18 cellular contexts compared by ENCODE assay signal in genomic region chr2:131521961-131522781, GRCh38. TPM values are rescaled to one million over a fixed set of nuclear protein-coding genes. Genes with fewer than 3 reads are reported as not detected.
A peak's percentile ranks its signal among the peaks of the same experiment; 100 is the strongest.
DNase-seq lines count a peak whose midpoint lies in the region; ATAC-seq, FAIRE-seq and TF ChIP-seq lines count a peak whose summit lies in the region.
"Had no signal": no experiment of that assay in that cellular context is flagged by ENCODE, and none has a peak within 500 bp of the region (broad histone marks: within the 10 kb centered on the region; RNA-seq: fewer than 3 reads in every experiment).

No MANE protein-coding gene starts in this region.

- no peak overlapping the region for H3K4me3 ChIP-seq in H1 (ENCODE audit: extremely low read depth in 1 of 4, insufficient read depth in 2 of 4, low read depth in 3 of 4, low read length in 4 of 4)
- no peak overlapping the region for H3K4me3 ChIP-seq in mesendoderm (ENCODE audit: low read length)
- H3K4me3 ChIP-seq in PC-3 (ENCODE audit: low read length): no peak overlapping the region
- H3K4me3 ChIP-seq: vagina had no signal

- H3K4me1 ChIP-seq in H1 (replicated peaks in 1 of 4; ENCODE audit: control insufficient read depth in 3 of 4, insufficient read depth in 4 of 4, low read length in 3 of 4) (no peaks in the 10 kb centered on the region), mesendoderm (ENCODE audit: control insufficient read depth, low read depth, low read length) (no peaks in the 10 kb centered on the region), PC-3 (ENCODE audit: insufficient read depth, low read length) (no peaks in the 10 kb centered on the region)
- H3K4me1 ChIP-seq: vagina had no signal

- no peak overlapping the region for H2BK120ac ChIP-seq in H1 (replicated peaks; ENCODE audit: low read depth, low read length)
- no peak overlapping the region for H2BK120ac ChIP-seq in mesendoderm (ENCODE audit: low read depth, low read length)

- no peak for TF ChIP-seq POLR2A in H1 (IDR thresholded peaks at IDR 0.05; ENCODE audit: control extremely low read depth in 1 of 2, low read depth in 2 of 2, low read length in 2 of 2)

- H3K9me3 ChIP-seq in H1 (ENCODE audit: insufficient read depth in 2 of 2, low read depth in 1 of 2, low read length in 1 of 2) (no peaks in the 10 kb centered on the region), PC-3 (ENCODE audit: low read length) (no peaks in the 10 kb centered on the region)
- H3K9me3 ChIP-seq: vagina had no signal

- H3K18ac ChIP-seq in H1 (ENCODE audit: extremely low read depth, low read length) (no peak overlapping the region), mesendoderm (ENCODE audit: low read length) (no peak overlapping the region)

- no peaks in the 10 kb centered on the region for H3K27me3 ChIP-seq in H1 (replicated peaks in 1 of 4; ENCODE audit: control insufficient read depth in 3 of 4, extremely low read depth in 1 of 4, insufficient read depth in 3 of 4, low read length in 3 of 4)
- no peaks in the 10 kb centered on the region for H3K27me3 ChIP-seq in mesendoderm (ENCODE audit: insufficient read depth, low read length, poor library complexity)
- no peaks in the 10 kb centered on the region for H3K27me3 ChIP-seq in PC-3 (ENCODE audit: low read length)
- H3K27me3 ChIP-seq: vagina had no signal

- no peak overlapping the region for H4K8ac ChIP-seq in H1 (ENCODE audit: extremely low read depth, insufficient read depth, low read length)
- H4K8ac ChIP-seq in mesendoderm (ENCODE audit: low read depth, low read length): no peak overlapping the region

- CTCF ChIA-PET in H1 (lab: Charles Lee; ENCODE audit: partially characterized antibody) (interaction anchor here (1.7 kb wide), 1 partner anchor 109 kb away, joined by 3 read pairs; no protein-coding TSS in a partner anchor), PC-3 (lab: Charles Lee) (no interaction called here)

- H3F3A ChIP-seq in PC-3 (ENCODE audit: low read length, unreplicated experiment): no peaks in the 10 kb centered on the region

- 87% methylated on average over 19 of the region's 20 CpGs; no CpG with 5 or more reads in 1 of the 2 experiments for WGBS in H1 (ENCODE audit: extremely low coverage in 1 of 2, insufficient coverage in 1 of 2, insufficient read length in 1 of 2, insufficient replicate concordance in 2 of 2, low coverage in 1 of 2, low lambda C conversion rate in 2 of 2, missing lambda C conversion rate in 1 of 2), 2 experiments
- no CpG with 5 or more reads among the region's 20 CpGs for WGBS in mesendoderm (ENCODE audit: extremely low coverage, insufficient coverage, low lambda C conversion rate)

- TF ChIP-seq EP300 in H1 (IDR thresholded peaks at IDR 0.05; ENCODE audit: borderline replicate concordance in 1 of 2, low read depth in 2 of 2, low read length in 2 of 2): no peak

- no peaks in the 10 kb centered on the region for H3K79me2 ChIP-seq in H1 (ENCODE audit: control insufficient read depth in 1 of 2, insufficient read depth in 2 of 2, low read length in 2 of 2)
- no peaks in the 10 kb centered on the region for H3K79me2 ChIP-seq in mesendoderm (ENCODE audit: control insufficient read depth, insufficient read depth, low read length)
- H3K79me2 ChIP-seq in PC-3 (ENCODE audit: low read length): no peaks in the 10 kb centered on the region

- no peak overlapping the region for H2AK5ac ChIP-seq in H1 (ENCODE audit: low read depth, low read length)
- H2AK5ac ChIP-seq in mesendoderm (ENCODE audit: low read length): no peak overlapping the region

- H4K20me1 ChIP-seq in H1 (replicated peaks in 1 of 2; ENCODE audit: control insufficient read depth in 1 of 2, insufficient read depth in 2 of 2, low read length in 2 of 2) (peaks cover 1 to 4% of the 10 kb centered on the region in 2 experiments), PC-3 (ENCODE audit: low read length) (no peaks in the 10 kb centered on the region)

- peaks cover 2 to 26% (median 8%) of the 10 kb centered on the region in 4 experiments; a peak in 6 of 8 replicates for H3K36me3 ChIP-seq in H1 (ENCODE audit: control insufficient read depth in 2 of 4, insufficient read depth in 4 of 4, low read length in 3 of 4)
- peaks cover 2% of the 10 kb centered on the region for H3K36me3 ChIP-seq in mesendoderm (ENCODE audit: control insufficient read depth, insufficient read depth, low read length)
- H3K36me3 ChIP-seq in PC-3 (ENCODE audit: low read depth, low read length): no peaks in the 10 kb centered on the region

- H3K4me2 ChIP-seq in H1 (ENCODE audit: insufficient read depth in 1 of 2, low read depth in 2 of 2, low read length in 2 of 2) (no peak overlapping the region), mesendoderm (ENCODE audit: low read length) (no peak overlapping the region), PC-3 (ENCODE audit: low read length) (no peak overlapping the region)

- ATAC-seq in PC-3: no peak
- ATAC-seq: stimulated activated naive CD8-positive, alpha-beta T cell treated with anti-CD3 and anti-CD28 coated beads, Interleukin-15, amount 100 ng/mL, for 72 hours had no signal

- H3K56ac ChIP-seq in H1 (replicated peaks; ENCODE audit: insufficient read length, low read depth, low read length) (no peak overlapping the region), mesendoderm (ENCODE audit: low read length) (no peak overlapping the region)

- no peak overlapping the region for H2BK20ac ChIP-seq in H1 (ENCODE audit: low read length)

- H2BK5ac ChIP-seq in H1 (ENCODE audit: low read depth, low read length) (no peak overlapping the region), mesendoderm (ENCODE audit: low read length) (no peak overlapping the region)

- FAIRE-seq in H1 (lab: Jason Lieb, UNC): no peak

- no peak overlapping the region for H2BK12ac ChIP-seq in H1 (ENCODE audit: low read depth, low read length)

- intact Hi-C loops in PC-3 (cut with micrococcal nuclease): no loop called here

- H3K9ac ChIP-seq in H1 (replicated peaks in 1 of 4; ENCODE audit: extremely low read depth in 1 of 4, low read depth in 3 of 4, low read length in 3 of 4) (no peak overlapping the region), mesendoderm (ENCODE audit: low read length) (no peak overlapping the region), PC-3 (ENCODE audit: low read length) (no peak overlapping the region)

- POLR2A ChIA-PET in H1 (lab: Charles Lee; ENCODE audit: partially characterized antibody) (interaction anchor here (0.7 to 1.7 kb wide), 2 partner anchors 29 to 113 kb away, joined by 3 to 8 read pairs; partner anchors contain the start of gene MZT2A), PC-3 (lab: Charles Lee; ENCODE audit: unreplicated experiment) (no interaction called here)

- H3K23me2 ChIP-seq in H1 (ENCODE audit: low read depth, low read length): no peaks in the 10 kb centered on the region

- no peak overlapping the region for H3K14ac ChIP-seq in H1 (ENCODE audit: insufficient read length)

- TF ChIP-seq RAD21 in H1 (IDR thresholded peaks at IDR 0.05 in 1 of 2, conservative IDR thresholded peaks at IDR 0.05 in 1 of 2; ENCODE audit: low read depth in 2 of 2, low read length in 2 of 2): no peak

- no peaks in the 10 kb centered on the region; the same call in 1 of the 2 replicates for H3K79me1 ChIP-seq in H1 (ENCODE audit: low read depth, low read length)
- H3K79me1 ChIP-seq in mesendoderm (ENCODE audit: low read length): no peaks in the 10 kb centered on the region

- no peaks in the 10 kb centered on the region for H3K9me2 ChIP-seq in PC-3 (replicated peaks; ENCODE audit: low read length)

- H2AFZ ChIP-seq in H1 (ENCODE audit: low read length): no peak overlapping the region
- H2AFZ ChIP-seq in PC-3 (ENCODE audit: low read length): no peak overlapping the region

- no TSS peak for BruUV-seq in PC-3 (replicated peaks; lab: Mats Ljungman, UMichigan)

- H4K5ac ChIP-seq in H1 (ENCODE audit: insufficient read length, low read depth, low read length) (no peak overlapping the region), mesendoderm (ENCODE audit: low read length) (no peak overlapping the region)

- H3K4ac ChIP-seq in H1 (replicated peaks; ENCODE audit: insufficient read length, low read depth, low read length): no peak overlapping the region
- no peak overlapping the region for H3K4ac ChIP-seq in mesendoderm (ENCODE audit: low read depth, low read length)

- H3K27ac ChIP-seq in 22Rv1: peak overlapping the region; percentile 60
- no peak overlapping the region for H3K27ac ChIP-seq in H1 (ENCODE audit: low read depth, low read length)
- no peak overlapping the region for H3K27ac ChIP-seq in mesendoderm (ENCODE audit: low read depth, low read length)
- H3K27ac ChIP-seq in PC-3 (ENCODE audit: low read length): no peak overlapping the region
- H3K27ac ChIP-seq: vagina had no signal

- H3K23ac ChIP-seq in H1 (ENCODE audit: insufficient read length) (no peak overlapping the region), mesendoderm (ENCODE audit: low read length) (no peak overlapping the region)

- TF ChIP-seq CTCF in 22Rv1 (IDR thresholded peaks at IDR 0.05): no peak
- no peak for TF ChIP-seq CTCF in H1 (IDR thresholded peaks at IDR 0.05; ENCODE audit: control extremely low read depth in 1 of 3, insufficient read depth in 1 of 3, low read depth in 1 of 3, low read length in 3 of 3)
- no peak for TF ChIP-seq CTCF in PC-3 (conservative IDR thresholded peaks at IDR 0.05; ENCODE audit: low read depth, low read length)

- H2BK15ac ChIP-seq in H1 (ENCODE audit: low read length) (no peak overlapping the region), mesendoderm (replicated peaks; ENCODE audit: low read depth) (no peak overlapping the region)

- DNase-seq in ELF-1 (ENCODE audit: low read depth, low spot score): peak; percentile 50
- DNase-seq in H1 (ENCODE audit: low read depth in 1 of 2, low spot score in 2 of 2): peak in 1 of 2 experiments; percentile 57
- peak; percentile 27 for DNase-seq in mesendoderm
- no peak for DNase-seq in COLO829 (ENCODE audit: low spot score)
- DNase-seq in A172 (ENCODE audit: low spot score): no peak
- no peak for DNase-seq in NCI-H1048 (lab: John Stamatoyannopoulos, UW)
- DNase-seq in PC-3: no peak
- DNase-seq: activated naive CD4-positive, alpha-beta T cell treated with Interleukin-2 at 50 U/mL for 16 hours; AML-193; DMS53; kidney glomerular epithelial cell; NCI-H2029; stimulated activated naive CD8-positive, alpha-beta T cell treated with anti-CD3 and anti-CD28 coated beads, Interleukin-15, amount 100 ng/mL, for 72 hours had no signal

- H4K91ac ChIP-seq in H1 (replicated peaks; ENCODE audit: insufficient read length, low read length): no peak overlapping the region

RNA-seq across cellular contexts. Expression of gene CCDC74A, which starts 5.5 kb away (rescaled TPM):
- total RNA-seq in H1 (2021; fragmentation: NEBNext Ultra II Directional; extraction: Animal tissue kit (Norgen Biotek cat#: 25700)): 14.9 and 18.1 TPM in 2 replicates
- 21.0 and 23.8 TPM in 2 replicates for polyA plus RNA-seq in H1 (2011; rRNA removed)
- 26.9 TPM for polyA plus RNA-seq in H1 (2011; cell fraction: cytosol; rRNA removed)
- polyA plus RNA-seq in H1 (2011; cell fraction: nucleus; rRNA removed): 89.2 TPM
- 13.5 to 22.4 TPM (median 19.7 TPM) in 4 replicates for polyA plus RNA-seq in H1 (2012, experiment 1 of 2)
- polyA plus RNA-seq in H1 (2012, experiment 2 of 2): 14.3 TPM
- polyA plus RNA-seq in H1 (2013, experiment 1 of 2): 16.2 TPM
- 17.2 TPM for polyA plus RNA-seq in H1 (2013, experiment 2 of 2)
- 6.1 and 7.0 TPM in 2 replicates for polyA minus RNA-seq in H1 (2011; rRNA and poly(A)+ RNA removed)
- 7.4 TPM for polyA minus RNA-seq in H1 (2011; cell fraction: cytosol; rRNA and poly(A)+ RNA removed)
- polyA minus RNA-seq in H1 (2011; cell fraction: nucleus; rRNA and poly(A)+ RNA removed): 17.8 TPM
- 12.1 TPM for polyA plus RNA-seq in mesendoderm (2013, experiment 1 of 2)
- polyA plus RNA-seq in mesendoderm (2013, experiment 2 of 2): 11.4 TPM
- total RNA-seq in A172 (2014; rRNA removed; shearing (Covaris generic)): 92.8 and 117 TPM in 2 replicates
- total RNA-seq in PC-3 (2014; rRNA removed): 6.5 and 13.7 TPM in 2 replicates
- total RNA-seq: HT1080 had no signal

RNA-seq across cellular contexts. Expression of gene MZT2A, which starts 30.0 kb away (rescaled TPM):
- total RNA-seq in H1 (2021; fragmentation: NEBNext Ultra II Directional; extraction: Animal tissue kit (Norgen Biotek cat#: 25700)): 116 and 123 TPM in 2 replicates
- 120 and 200 TPM in 2 replicates for polyA plus RNA-seq in H1 (2011; rRNA removed)
- polyA plus RNA-seq in H1 (2011; cell fraction: cytosol; rRNA removed): 133 TPM
- polyA plus RNA-seq in H1 (2011; cell fraction: nucleus; rRNA removed): 91.2 TPM
- polyA plus RNA-seq in H1 (2012, experiment 1 of 2): 105 to 148 TPM (median 143 TPM) in 4 replicates
- 91.0 TPM for polyA plus RNA-seq in H1 (2012, experiment 2 of 2)
- polyA plus RNA-seq in H1 (2013, experiment 1 of 2): 223 TPM
- 213 TPM for polyA plus RNA-seq in H1 (2013, experiment 2 of 2)
- 7.2 and 10.3 TPM in 2 replicates for polyA minus RNA-seq in H1 (2011; rRNA and poly(A)+ RNA removed)
- polyA minus RNA-seq in H1 (2011; cell fraction: cytosol; rRNA and poly(A)+ RNA removed): 37.4 TPM
- polyA minus RNA-seq in H1 (2011; cell fraction: nucleus; rRNA and poly(A)+ RNA removed): 45.0 TPM
- 204 TPM for polyA plus RNA-seq in mesendoderm (2013, experiment 1 of 2)
- 192 TPM for polyA plus RNA-seq in mesendoderm (2013, experiment 2 of 2)
- 197 and 243 TPM in 2 replicates for total RNA-seq in A172 (2014; rRNA removed; shearing (Covaris generic))
- 202 and 223 TPM in 2 replicates for total RNA-seq in PC-3 (2014; rRNA removed)

RNA-seq across cellular contexts. Expression of gene TUBA3D, which starts 46.3 kb away (rescaled TPM):
- 0.21 TPM in 1 of 2 replicates, not detected in the other for total RNA-seq in H1 (2021; fragmentation: NEBNext Ultra II Directional; extraction: Animal tissue kit (Norgen Biotek cat#: 25700))
- polyA plus RNA-seq in H1 (2011; rRNA removed): 0.15 and 0.36 TPM in 2 replicates
- polyA plus RNA-seq in H1 (2011; cell fraction: cytosol; rRNA removed): not detected
- polyA plus RNA-seq in H1 (2011; cell fraction: nucleus; rRNA removed): not detected
- polyA plus RNA-seq in H1 (2012, experiment 1 of 2): 0.44 to 0.59 TPM (median 0.49 TPM) in 4 replicates
- 0.39 TPM for polyA plus RNA-seq in H1 (2012, experiment 2 of 2)
- 0.14 TPM for polyA plus RNA-seq in H1 (2013, experiment 1 of 2)
- 0.17 TPM for polyA plus RNA-seq in H1 (2013, experiment 2 of 2)
- not detected in 2 replicates for polyA minus RNA-seq in H1 (2011; rRNA and poly(A)+ RNA removed)
- not detected for polyA minus RNA-seq in H1 (2011; cell fraction: cytosol; rRNA and poly(A)+ RNA removed)
- polyA minus RNA-seq in H1 (2011; cell fraction: nucleus; rRNA and poly(A)+ RNA removed): not detected
- polyA plus RNA-seq in mesendoderm (2013, experiment 1 of 2): 0.17 TPM
- 0.32 TPM for polyA plus RNA-seq in mesendoderm (2013, experiment 2 of 2)
- total RNA-seq in A172 (2014; rRNA removed; shearing (Covaris generic)): not detected in 2 replicates
- total RNA-seq in PC-3 (2014; rRNA removed): not detected in 2 replicates
- total RNA-seq: MCF 10A; T-helper 2 cell treated with Interferon-gamma antibody and Interleukin-4, amounts not matched to agents 100 ng/mL and 5 ng/mL, for 36 hours had no signal

Comparison
In these comparisons a context has a peak if more than half of its experiments do, and no peak if none do; other contexts are left out.
1. DNase-seq: peak in ELF-1 (single experiment) and mesendoderm (single experiment); none in COLO829 (single experiment), A172 (single experiment), NCI-H1048 (single experiment) and PC-3 (single experiment).